ENCODE assay signal across 21 cellular contexts in genomic region chr21:28783641-28784185, GRCh38.
"Had no signal": no experiment of that assay in that cellular context is flagged by ENCODE, and none has a peak within 500 bp of the region (broad histone marks: within the 10 kb centered on the region; RNA-seq: fewer than 3 reads in every experiment).

No MANE protein-coding gene starts in this region.

- DNase-seq: IMR-90, Karpas-422, KG1, MG63, NCI-H1092, NCI-H1105 treated with DMSO at 0.1 percent for 48 hours, NCI-H1417 treated with DMSO at 0.1 percent for 48 hours, NCI-H146, NCI-H1694 treated with DMSO at 0.1 percent for 48 hours, NCI-H1930, NCI-H2081, NCI-H2107, NCI-H2227 treated with DMSO at 0.1 percent for 48 hours, NCI-H524, NCI-H526 treated with DMSO at 0.1 percent for 48 hours, NCI-H748 treated with DMSO at 0.1 percent for 48 hours, RPMI8226, SHP77 treated with DMSO at 0.1 percent for 48 hours, SJCRH30 had no signal

- H3K27me3 ChIP-seq: MG63, SJCRH30 had no signal

- FAIRE-seq: RCC 7860 had no signal

- H3K4me1 ChIP-seq: SJCRH30 had no signal

- ATAC-seq: SK-N-SH treated with all-trans-retinoic acid at 6 μM for 48 hours had no signal

- H3K4me3 ChIP-seq: MG63, SJCRH30 had no signal

- H3K9me3 ChIP-seq: MG63, SJCRH30 had no signal

- H3K27ac ChIP-seq: SJCRH30 had no signal

- H3K36me3 ChIP-seq: MG63, SJCRH30 had no signal
